1 cellular context compared by ENCODE assay signal in the genomic region with DNA sequence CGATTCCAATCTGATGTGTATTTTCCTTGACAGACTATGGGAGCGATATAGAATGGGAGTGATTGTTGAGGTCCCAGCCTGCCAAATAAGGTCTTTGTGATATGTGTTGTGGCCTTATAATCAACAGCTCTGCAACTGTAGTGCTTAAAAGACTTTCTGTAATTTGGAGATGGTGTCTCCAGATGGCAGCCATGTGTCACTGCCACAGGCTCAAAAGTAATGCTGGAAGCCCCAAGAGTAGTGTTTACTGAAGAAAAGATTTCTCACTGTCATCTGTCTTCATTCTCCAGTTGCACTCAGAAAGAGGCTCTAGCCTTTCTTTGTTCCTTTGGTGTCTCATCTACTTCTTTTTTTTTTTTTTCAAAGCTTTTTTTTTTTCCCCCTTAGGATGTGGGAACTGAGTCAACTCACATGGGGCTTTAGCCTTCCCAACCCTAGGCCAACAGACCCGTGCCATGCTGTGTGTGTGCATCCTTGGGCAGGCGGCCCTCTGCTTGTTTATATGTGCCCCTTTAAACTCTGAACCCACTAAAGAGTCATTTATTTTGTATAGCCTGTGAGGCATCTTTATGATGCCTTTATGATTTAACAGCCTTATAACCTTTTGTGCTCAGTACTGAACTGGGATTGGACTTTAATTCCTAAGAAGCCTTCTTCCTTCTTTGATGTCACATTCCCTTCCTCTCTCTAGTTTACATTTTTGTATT.
TF ChIP-seq lines count a peak whose summit lies in the region.

No MANE protein-coding gene starts in this region.

TF ChIP-seq in HepG2, 621 proteins besides CTCF, POLR2A, EP300 and RAD21:
- TF ChIP-seq, protein P1, sequence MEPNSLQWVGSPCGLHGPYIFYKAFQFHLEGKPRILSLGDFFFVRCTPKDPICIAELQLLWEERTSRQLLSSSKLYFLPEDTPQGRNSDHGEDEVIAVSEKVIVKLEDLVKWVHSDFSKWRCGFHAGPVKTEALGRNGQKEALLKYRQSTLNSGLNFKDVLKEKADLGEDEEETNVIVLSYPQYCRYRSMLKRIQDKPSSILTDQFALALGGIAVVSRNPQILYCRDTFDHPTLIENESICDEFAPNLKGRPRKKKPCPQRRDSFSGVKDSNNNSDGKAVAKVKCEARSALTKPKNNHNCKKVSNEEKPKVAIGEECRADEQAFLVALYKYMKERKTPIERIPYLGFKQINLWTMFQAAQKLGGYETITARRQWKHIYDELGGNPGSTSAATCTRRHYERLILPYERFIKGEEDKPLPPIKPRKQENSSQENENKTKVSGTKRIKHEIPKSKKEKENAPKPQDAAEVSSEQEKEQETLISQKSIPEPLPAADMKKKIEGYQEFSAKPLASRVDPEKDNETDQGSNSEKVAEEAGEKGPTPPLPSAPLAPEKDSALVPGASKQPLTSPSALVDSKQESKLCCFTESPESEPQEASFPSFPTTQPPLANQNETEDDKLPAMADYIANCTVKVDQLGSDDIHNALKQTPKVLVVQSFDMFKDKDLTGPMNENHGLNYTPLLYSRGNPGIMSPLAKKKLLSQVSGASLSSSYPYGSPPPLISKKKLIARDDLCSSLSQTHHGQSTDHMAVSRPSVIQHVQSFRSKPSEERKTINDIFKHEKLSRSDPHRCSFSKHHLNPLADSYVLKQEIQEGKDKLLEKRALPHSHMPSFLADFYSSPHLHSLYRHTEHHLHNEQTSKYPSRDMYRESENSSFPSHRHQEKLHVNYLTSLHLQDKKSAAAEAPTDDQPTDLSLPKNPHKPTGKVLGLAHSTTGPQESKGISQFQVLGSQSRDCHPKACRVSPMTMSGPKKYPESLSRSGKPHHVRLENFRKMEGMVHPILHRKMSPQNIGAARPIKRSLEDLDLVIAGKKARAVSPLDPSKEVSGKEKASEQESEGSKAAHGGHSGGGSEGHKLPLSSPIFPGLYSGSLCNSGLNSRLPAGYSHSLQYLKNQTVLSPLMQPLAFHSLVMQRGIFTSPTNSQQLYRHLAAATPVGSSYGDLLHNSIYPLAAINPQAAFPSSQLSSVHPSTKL (CRISPR knock-in tag; IDR thresholded peaks at IDR 0.05): no peak
- TF ChIP-seq ZNF549 (CRISPR knock-in tag; IDR thresholded peaks at IDR 0.05) (no peak), ZNF598 (CRISPR knock-in tag; IDR thresholded peaks at IDR 0.05; ENCODE audit: borderline replicate concordance) (no peak), CC2D1A (CRISPR knock-in tag; IDR thresholded peaks at IDR 0.05) (no peak), MXD4 (CRISPR knock-in tag; IDR thresholded peaks at IDR 0.05) (no peak), ZNF570 (CRISPR knock-in tag; IDR thresholded peaks at IDR 0.05; ENCODE audit: borderline replicate concordance) (no peak), KAT8 (CRISPR knock-in tag; IDR thresholded peaks at IDR 0.05) (no peak)
- TF ChIP-seq, protein P2, sequence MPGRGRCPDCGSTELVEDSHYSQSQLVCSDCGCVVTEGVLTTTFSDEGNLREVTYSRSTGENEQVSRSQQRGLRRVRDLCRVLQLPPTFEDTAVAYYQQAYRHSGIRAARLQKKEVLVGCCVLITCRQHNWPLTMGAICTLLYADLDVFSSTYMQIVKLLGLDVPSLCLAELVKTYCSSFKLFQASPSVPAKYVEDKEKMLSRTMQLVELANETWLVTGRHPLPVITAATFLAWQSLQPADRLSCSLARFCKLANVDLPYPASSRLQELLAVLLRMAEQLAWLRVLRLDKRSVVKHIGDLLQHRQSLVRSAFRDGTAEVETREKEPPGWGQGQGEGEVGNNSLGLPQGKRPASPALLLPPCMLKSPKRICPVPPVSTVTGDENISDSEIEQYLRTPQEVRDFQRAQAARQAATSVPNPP (CRISPR knock-in tag; IDR thresholded peaks at IDR 0.05): no peak
